17 cellular contexts compared by ENCODE assay signal in the genomic region with DNA sequence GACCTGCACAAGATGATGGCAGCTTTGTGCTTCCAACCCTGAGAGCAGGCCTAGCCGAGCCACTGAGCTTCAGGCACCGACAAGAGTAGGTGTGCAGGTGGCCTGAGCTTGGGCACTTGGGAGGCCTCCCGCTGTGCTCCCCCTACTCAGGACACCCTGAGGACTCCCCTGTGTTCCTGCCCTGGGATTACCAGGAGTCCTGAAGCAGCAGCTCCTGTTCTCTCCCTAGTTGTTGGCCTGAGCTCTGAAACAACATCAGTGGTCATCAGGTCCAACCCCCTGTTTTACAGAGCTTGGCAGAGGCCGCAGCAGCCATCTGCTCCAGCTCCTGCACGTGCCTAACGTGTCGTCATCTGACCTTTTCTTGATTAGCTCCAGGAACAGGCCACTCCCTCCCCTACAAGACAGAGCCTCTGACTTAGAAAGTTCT. TPM values are rescaled to one million over a fixed set of nuclear protein-coding genes. Genes with fewer than 3 reads are reported as not detected.
DNase-seq lines count a peak whose midpoint lies in the region; ATAC-seq, FAIRE-seq and TF ChIP-seq lines count a peak whose summit lies in the region.
"Had no signal": no experiment of that assay in that cellular context is flagged by ENCODE, and none has a peak within 500 bp of the region (broad histone marks: within the 10 kb centered on the region; RNA-seq: fewer than 3 reads in every experiment).

No MANE protein-coding gene starts in this region.

- CTCF ChIA-PET in HEK293 (lab: Yijun Ruan, JAX): interaction anchor here (1.1 to 1.8 kb wide), 3 partner anchors 12 to 203 kb away, joined by 3 to 8 read pairs (median 3); no protein-coding TSS in a partner anchor

- POLR2A ChIA-PET in HEK293 (lab: Yijun Ruan, JAX): no interaction called here

- no peak for FAIRE-seq in kidney (lab: Jason Lieb, UNC)

- ATAC-seq in stimulated activated effector memory CD8-positive, alpha-beta T cell treated with anti-CD3 and anti-CD28 coated beads, Interleukin-12 subunit alpha, Interleukin-12 subunit beta, amount 100 ng/mL, for 72 hours: peak; percentile 33
- ATAC-seq in HG03521 (IDR thresholded peaks at IDR 0.05; ENCODE audit: unreplicated experiment): no peak

- no peaks in the 10 kb centered on the region for H3K4me1 Mint-ChIP-seq in stimulated activated effector memory CD8-positive, alpha-beta T cell treated with anti-CD3 and anti-CD28 coated beads, Interleukin-12 subunit alpha, Interleukin-12 subunit beta, amount 100 ng/mL, for 72 hours
- H3K4me1 Mint-ChIP-seq in glutamatergic neuron (ENCODE audit: low read depth, unreplicated experiment): no peaks in the 10 kb centered on the region

- no peaks in the 10 kb centered on the region for H3K9me3 ChIP-seq in HEK293 (ENCODE audit: control insufficient read depth, insufficient read depth, low read depth, low read length)
- no peaks in the 10 kb centered on the region for H3K9me3 ChIP-seq in colonic mucosa
- H3K9me3 ChIP-seq in kidney (ENCODE audit: control insufficient read depth in 1 of 2, low read length in 2 of 2): no peaks in the 10 kb centered on the region
- H3K9me3 ChIP-seq: SJSA1, tibial artery had no signal

- no peaks in the 10 kb centered on the region for H3K36me3 Mint-ChIP-seq in stimulated activated effector memory CD8-positive, alpha-beta T cell treated with anti-CD3 and anti-CD28 coated beads, Interleukin-12 subunit alpha, Interleukin-12 subunit beta, amount 100 ng/mL, for 72 hours
- H3K36me3 Mint-ChIP-seq in glutamatergic neuron (ENCODE audit: unreplicated experiment): no peaks in the 10 kb centered on the region

- H3K27me3 ChIP-seq in colonic mucosa: no peaks in the 10 kb centered on the region
- H3K27me3 ChIP-seq: SJSA1, tibial artery had no signal

- H3K4me1 ChIP-seq in HEK293 (ENCODE audit: control insufficient read depth, insufficient read depth, low read length) (no peaks in the 10 kb centered on the region), colonic mucosa (peaks cover 7% of the 10 kb centered on the region), kidney (ENCODE audit: control insufficient read depth in 1 of 2, insufficient read depth in 1 of 2, low read depth in 1 of 2, low read length in 2 of 2) (peaks cover 12 to 17% of the 10 kb centered on the region in 2 donors)
- H3K4me1 ChIP-seq: parathyroid adenoma had no signal

- TF ChIP-seq CTCF in HEK293 (tag by site-specific recombination; IDR thresholded peaks at IDR 0.05) (no peak), colonic mucosa (IDR thresholded peaks at IDR 0.05) (no peak), kidney (IDR thresholded peaks at IDR 0.05; ENCODE audit: borderline replicate concordance, extremely low read depth, insufficient read depth) (no peak), glutamatergic neuron (IDR thresholded peaks at IDR 0.05; ENCODE audit: partially characterized antibody, unreplicated experiment) (no peak)

- H3K36me3 ChIP-seq in HEK293 (ENCODE audit: control insufficient read depth in 2 of 2, insufficient read depth in 1 of 2, low read length in 2 of 2) (no peaks in the 10 kb centered on the region), colonic mucosa (no peaks in the 10 kb centered on the region), kidney (ENCODE audit: control insufficient read depth in 1 of 2, insufficient read depth in 2 of 2, low read length in 2 of 2) (no peaks in the 10 kb centered on the region)
- H3K36me3 ChIP-seq: SJSA1, tibial artery had no signal

- H3K27ac Mint-ChIP-seq in stimulated activated effector memory CD8-positive, alpha-beta T cell treated with anti-CD3 and anti-CD28 coated beads, Interleukin-12 subunit alpha, Interleukin-12 subunit beta, amount 100 ng/mL, for 72 hours: no peak overlapping the region
- H3K27ac Mint-ChIP-seq in glutamatergic neuron (ENCODE audit: unreplicated experiment): no peak overlapping the region

- peaks cover 2% of the 10 kb centered on the region for H3K27me3 Mint-ChIP-seq in glutamatergic neuron (ENCODE audit: unreplicated experiment)

- H3K4me3 ChIP-seq in HEK293 (ENCODE audit: low read depth, low read length) (no peak overlapping the region), colonic mucosa (no peak overlapping the region), kidney (ENCODE audit: low read length in 2 of 2) (no peak overlapping the region)
- H3K4me3 ChIP-seq: SJSA1, tibial artery had no signal

- no peak overlapping the region for H3K4me3 Mint-ChIP-seq in stimulated activated effector memory CD8-positive, alpha-beta T cell treated with anti-CD3 and anti-CD28 coated beads, Interleukin-12 subunit alpha, Interleukin-12 subunit beta, amount 100 ng/mL, for 72 hours
- H3K4me3 Mint-ChIP-seq in glutamatergic neuron (ENCODE audit: unreplicated experiment): no peak overlapping the region

- no peaks in the 10 kb centered on the region for H3K9me3 Mint-ChIP-seq in stimulated activated effector memory CD8-positive, alpha-beta T cell treated with anti-CD3 and anti-CD28 coated beads, Interleukin-12 subunit alpha, Interleukin-12 subunit beta, amount 100 ng/mL, for 72 hours
- H3K9me3 Mint-ChIP-seq in glutamatergic neuron (ENCODE audit: unreplicated experiment): no peaks in the 10 kb centered on the region

- H3K9ac ChIP-seq in colonic mucosa (ENCODE audit: low read depth in 2 of 2, low read length in 2 of 2) (peak overlapping the region in 1 of 2 donors; percentile 9), kidney (ENCODE audit: low read length in 2 of 2) (no peak overlapping the region)
- H3K9ac ChIP-seq: parathyroid adenoma had no signal

- DNase-seq in colonic mucosa (peak; percentile 55), kidney (peak; percentile 76), T1000 (lab: John Stamatoyannopoulos, UW) (no peak), glutamatergic neuron (no peak)
- no peak for DNase-seq in stimulated activated effector memory CD8-positive, alpha-beta T cell treated with anti-CD3 and anti-CD28 coated beads, Interleukin-12 subunit alpha, Interleukin-12 subunit beta, amount 100 ng/mL, for 72 hours (ENCODE audit: low spot score in 2 of 2)
- no peak for DNase-seq in activated CD4-positive, alpha-beta T cell treated with anti-CD3 and anti-CD28 coated beads, Interleukin-2, amount 50 U/mL, for 1 hour
- DNase-seq: activated CD4-positive, alpha-beta T cell treated with anti-CD3 and anti-CD28 coated beads, Interleukin-2, amount 50 U/mL, for 48 hours; anterior cingulate cortex; C1 segment of cervical spinal cord; foreskin melanocyte; midbrain; NK-92 treated with Interleukin-12 subunit alpha and Interleukin-12 subunit beta, amount 100 ng/mL, for 24 hours had no signal

- H3K27ac ChIP-seq in HEK293 (ENCODE audit: extremely low read depth, low read depth, low read length): no peak overlapping the region
- H3K27ac ChIP-seq in colonic mucosa: no peak overlapping the region
- peak overlapping the region in 1 of 2 donors; percentile 20 for H3K27ac ChIP-seq in kidney (ENCODE audit: low read depth in 2 of 2, low read length in 2 of 2)
- H3K27ac ChIP-seq: parathyroid adenoma, SJSA1, tibial artery had no signal

- intact Hi-C loops in colonic mucosa (cut with DNase I): no loop called here
- intact Hi-C loops in kidney (cut with DNase I): no loop called here

TF ChIP-seq in HEK293, 187 proteins besides CTCF, POLR2A, EP300 and RAD21:
- TF ChIP-seq ZBTB49 (tag by site-specific recombination; IDR thresholded peaks at IDR 0.05; ENCODE audit: low read depth): no peak
- peak; percentile 46; the same call in 1 of the 2 replicates for TF ChIP-seq ZNF600 (tag by site-specific recombination; IDR thresholded peaks at IDR 0.05)

RNA-seq across cellular contexts. Expression of gene MESP2, which starts 8.0 kb away (rescaled TPM):
- total RNA-seq in colonic mucosa: 1 to 10 TPM in 1 of 2 donors, under 1 TPM in 1; 0.45 to 5.4 TPM
- total RNA-seq in kidney: 0.47 TPM
- polyA plus RNA-seq in kidney (ENCODE audit: insufficient read depth, low read depth, low replicate concordance): 0.24 TPM
- not detected for total RNA-seq in glutamatergic neuron (ENCODE audit: unreplicated experiment)
- total RNA-seq: SJSA1 had no signal

RNA-seq across cellular contexts. Expression of gene MESP1, which starts 17.0 kb away (rescaled TPM):
- total RNA-seq in colonic mucosa (10 to 100 TPM; 10.5 to 11.1 TPM), kidney (2.1 TPM), glutamatergic neuron (ENCODE audit: unreplicated experiment) (1.1 TPM)
- 6.0 TPM for polyA plus RNA-seq in kidney (ENCODE audit: insufficient read depth, low read depth, low replicate concordance)

RNA-seq across cellular contexts. Expression of gene ANPEP, which starts 46.6 kb away (rescaled TPM):
- 100 to 1,000 TPM; 216 to 567 TPM for total RNA-seq in colonic mucosa
- 221 TPM for total RNA-seq in kidney
- 242 TPM for polyA plus RNA-seq in kidney (ENCODE audit: insufficient read depth, low read depth, low replicate concordance)
- total RNA-seq in glutamatergic neuron (ENCODE audit: unreplicated experiment): 1.9 TPM

Comparison
In these comparisons a context has a peak if more than half of its experiments do, and no peak if none do; other contexts are left out.
1. DNase-seq: peak in colonic mucosa (single experiment) and kidney (single experiment); none in stimulated activated effector memory CD8-positive, alpha-beta T cell treated with anti-CD3 and anti-CD28 coated beads, Interleukin-12 subunit alpha, Interleukin-12 subunit beta, amount 100 ng/mL, for 72 hours (0 of 2), T1000 (single experiment), activated CD4-positive, alpha-beta T cell treated with anti-CD3 and anti-CD28 coated beads, Interleukin-2, amount 50 U/mL, for 1 hour (single experiment) and glutamatergic neuron (single experiment).
2. RNA of gene ANPEP, which starts 46.6 kb away (total RNA-seq): 216 to 567 TPM in colonic mucosa and 221 TPM in kidney (single experiment); 1.9 TPM in glutamatergic neuron (single experiment); every median in the first group is over 10 times any median in the second.